Comparison of ENCODE assay signal across 8 cellular contexts in genomic region chr1:52054496-52055065, GRCh38. TPM values are rescaled to one million over a fixed set of nuclear protein-coding genes. Genes with fewer than 3 reads are reported as not detected.
A peak's percentile ranks its signal among the peaks of the same experiment; 100 is the strongest.
DNase-seq lines count a peak whose midpoint lies in the region; ATAC-seq and TF ChIP-seq lines count a peak whose summit lies in the region.

No MANE protein-coding gene starts in this region.

- H3K27ac ChIP-seq in 22Rv1 = peak overlapping the region; percentile 99
- H3K27ac ChIP-seq in HUES64 (ENCODE audit: low read depth, low read length) = peak overlapping the region; percentile 95
- H3K27ac ChIP-seq in body of pancreas = peak overlapping the region; percentile 91 to 98 (median 94)

- no peaks in the 10 kb centered on the region for H3K27me3 Mint-ChIP-seq in mesothelial cell of epicardium (ENCODE audit: low read depth)

- no peaks in the 10 kb centered on the region for H3K9me3 Mint-ChIP-seq in mesothelial cell of epicardium

- H3K4me1 Mint-ChIP-seq in mesothelial cell of epicardium = peaks cover 45% of the 10 kb centered on the region

- DNase-seq in body of pancreas (no peak), mesothelial cell of epicardium (ENCODE audit: low spot score in 2 of 2, unreplicated experiment in 2 of 2) (no peak)
- DNase-seq in activated CD8-positive, alpha-beta memory T cell treated with anti-CD3 and anti-CD28 coated beads for 24 hours = no peak

- TF ChIP-seq CTCF in 22Rv1 (IDR thresholded peaks at IDR 0.05) (no peak), body of pancreas (IDR thresholded peaks at IDR 0.05) (no peak), mesothelial cell of epicardium (IDR thresholded peaks at IDR 0.05; ENCODE audit: unreplicated experiment) (no peak)

- H3K9ac ChIP-seq in HUES64 (ENCODE audit: low read depth, low read length) = peak overlapping the region; percentile 93

- TF ChIP-seq POLR2A in body of pancreas (IDR thresholded peaks at IDR 0.05) = no peak
- TF ChIP-seq POLR2A in GM18505 (IDR thresholded peaks at IDR 0.05; ENCODE audit: borderline replicate concordance, extremely low read depth, insufficient read depth, insufficient read length) = no peak

- ATAC-seq in body of pancreas (no peak), GM18505 (IDR thresholded peaks at IDR 0.05; ENCODE audit: unreplicated experiment) (no peak), GM21528 (IDR thresholded peaks at IDR 0.05; ENCODE audit: low FRiP score, unreplicated experiment) (no peak), GM19397 (IDR thresholded peaks at IDR 0.05; ENCODE audit: unreplicated experiment) (no peak)

- H3K4me3 Mint-ChIP-seq in mesothelial cell of epicardium = peak overlapping the region; percentile 93

- peaks cover 21% of the 10 kb centered on the region for H3K4me1 ChIP-seq in HUES64 (ENCODE audit: insufficient read depth, low read length)
- peaks cover 39% of the 10 kb centered on the region for H3K4me1 ChIP-seq in body of pancreas

- H3K9me3 ChIP-seq in HUES64 (ENCODE audit: insufficient read depth, low read depth, low read length) (no peaks in the 10 kb centered on the region), body of pancreas (no peaks in the 10 kb centered on the region)

- peaks cover 46% of the 10 kb centered on the region for H3K36me3 ChIP-seq in HUES64 (ENCODE audit: insufficient read depth, low read length)
- no peaks in the 10 kb centered on the region for H3K36me3 ChIP-seq in body of pancreas (replicated peaks in 1 of 2; ENCODE audit: insufficient read depth in 1 of 2, low read depth in 2 of 2)

- H3K27ac Mint-ChIP-seq in mesothelial cell of epicardium = peak overlapping the region; percentile 96

- H3K27me3 ChIP-seq in HUES64 (ENCODE audit: insufficient read depth, low read length) (no peaks in the 10 kb centered on the region), body of pancreas (no peaks in the 10 kb centered on the region)

- under 1% methylated on average over 12 of the region's 13 CpGs for WGBS in HUES64
- WGBS in body of pancreas, 2 donors = 0 to 3% methylated on average over 13 of the region's 13 CpGs

- H3K4me3 ChIP-seq in HUES64 (ENCODE audit: low read length) (peak overlapping the region; percentile 75), body of pancreas (peak overlapping the region; percentile 83 to 87)

- peaks cover 7% of the 10 kb centered on the region for H3K36me3 Mint-ChIP-seq in mesothelial cell of epicardium

- intact Hi-C loops in body of pancreas (cut with DNase I) = no loop called here

RNA-seq across cellular contexts. Expression of gene TXNDC12, which starts 0.4 kb away (rescaled TPM):
- polyA plus RNA-seq in HUES64 (2013, experiment 1 of 2) = 53.6 TPM
- 56.9 TPM for polyA plus RNA-seq in HUES64 (2013, experiment 2 of 2)
- total RNA-seq in body of pancreas = 10 to 100 TPM; 25.7 to 38.7 TPM
- total RNA-seq in mesothelial cell of epicardium = 46.7 to 53.9 TPM (median 47.8 TPM) in 3 replicates

RNA-seq across cellular contexts. Expression of gene BTF3L4, which starts 1.5 kb away (rescaled TPM):
- polyA plus RNA-seq in HUES64 (2013, experiment 1 of 2) = 88.5 TPM
- polyA plus RNA-seq in HUES64 (2013, experiment 2 of 2) = 98.8 TPM
- total RNA-seq in body of pancreas (10 to 100 TPM; 23.1 to 26.5 TPM), mesothelial cell of epicardium (74.0 to 78.1 TPM (median 76.3 TPM) in 3 replicates)

RNA-seq across cellular contexts. Expression of gene KTI12, which starts 21.0 kb away (rescaled TPM):
- 6.9 TPM for polyA plus RNA-seq in HUES64 (2013, experiment 1 of 2)
- 8.5 TPM for polyA plus RNA-seq in HUES64 (2013, experiment 2 of 2)
- total RNA-seq in body of pancreas (1 to 10 TPM; 7.6 to 8.8 TPM), mesothelial cell of epicardium (8.2 to 9.4 TPM (median 8.5 TPM) in 3 replicates)
